ENCODE assay signal across 29 cellular contexts in genomic region chrX:6163761-6164160, GRCh38.
"Had no signal": no experiment of that assay in that cellular context is flagged by ENCODE, and none has a peak within 500 bp of the region (broad histone marks: within the 10 kb centered on the region; RNA-seq: fewer than 3 reads in every experiment).

No MANE protein-coding gene starts in this region.

- ATAC-seq: activated CD4-positive, alpha-beta T cell treated with anti-CD3 and anti-CD28 coated beads for 36 hours; activated T-helper 17 cell treated with anti-CD3 and anti-CD28 coated beads, Interleukin-2, amount 50 U/mL, for 72 hours; Panc1; Right ventricle myocardium inferior; T-cell had no signal

- H3K27ac ChIP-seq: SK-N-MC, WERI-Rb-1 had no signal

- H3K4me1 Mint-ChIP-seq: activated CD4-positive, alpha-beta memory T cell treated with anti-CD3 and anti-CD28 coated beads, Interleukin-2, amount 10 ng/mL, durations not matched to agents 7 days and 5 days; activated CD4-positive, alpha-beta T cell treated with anti-CD3 and anti-CD28 coated beads for 36 hours; activated T-helper 17 cell treated with anti-CD3 and anti-CD28 coated beads, Interleukin-2, amount 50 U/mL, for 72 hours; IgD-negative memory B cell; T-cell had no signal

- H3K36me3 ChIP-seq: WERI-Rb-1 had no signal

- H3K4me3 ChIP-seq: SK-N-MC had no signal

- H3K27me3 Mint-ChIP-seq: activated CD4-positive, alpha-beta memory T cell treated with anti-CD3 and anti-CD28 coated beads, Interleukin-2, amount 10 ng/mL, durations not matched to agents 7 days and 5 days; activated CD4-positive, alpha-beta T cell treated with anti-CD3 and anti-CD28 coated beads for 36 hours; activated naive CD8-positive, alpha-beta T cell; activated T-helper 17 cell treated with anti-CD3 and anti-CD28 coated beads, Interleukin-2, amount 50 U/mL, for 72 hours; IgD-negative memory B cell; T-cell had no signal

- DNase-seq: activated CD4-positive, alpha-beta memory T cell treated with anti-CD3 and anti-CD28 coated beads, Interleukin-2, amount 10 ng/mL, durations not matched to agents 7 days and 5 days; activated CD4-positive, alpha-beta T cell treated with anti-CD3 and anti-CD28 coated beads for 36 hours; activated CD4-positive, alpha-beta T cell treated with anti-CD3 and anti-CD28 coated beads, Interleukin-2, amount 50 U/mL, for 1 hour; activated gamma-delta T cell; activated naive CD4-positive, alpha-beta T cell treated with anti-CD3 and anti-CD28 coated beads for 36 hours; activated T-cell treated with anti-CD3 and anti-CD28 coated beads for 4 hours; activated T-cell treated with anti-CD3 and anti-CD28 coated beads, Interleukin-2, amount 50 U/mL, for 48 hours; amygdala; KG1; MM.1S; NCI-H1105; NCI-H1436; NCI-H1694 treated with DMSO at 0.1 percent for 48 hours; NCI-H2029 treated with DMSO at 0.1 percent for 48 hours; NCI-H2171; NCI-H2227 treated with DMSO at 0.1 percent for 48 hours; NCI-H446 treated with DMSO at 0.1 percent for 48 hours; NCI-H526; NCI-H774; OCI-M1; RPMI8226; T-cell; WERI-Rb-1 had no signal

- H3K36me3 Mint-ChIP-seq: activated naive CD8-positive, alpha-beta T cell; IgD-negative memory B cell; T-cell had no signal

- H3K27ac Mint-ChIP-seq: activated CD4-positive, alpha-beta memory T cell treated with anti-CD3 and anti-CD28 coated beads, Interleukin-2, amount 10 ng/mL, durations not matched to agents 7 days and 5 days; activated CD4-positive, alpha-beta T cell treated with anti-CD3 and anti-CD28 coated beads for 36 hours; activated naive CD4-positive, alpha-beta T cell treated with anti-CD3 and anti-CD28 coated beads for 36 hours; activated naive CD8-positive, alpha-beta T cell; activated T-helper 17 cell treated with anti-CD3 and anti-CD28 coated beads, Interleukin-2, amount 50 U/mL, for 72 hours; IgD-negative memory B cell; T-cell had no signal

- H3K9me3 Mint-ChIP-seq: activated CD4-positive, alpha-beta memory T cell treated with anti-CD3 and anti-CD28 coated beads, Interleukin-2, amount 10 ng/mL, durations not matched to agents 7 days and 5 days; activated naive CD4-positive, alpha-beta T cell treated with anti-CD3 and anti-CD28 coated beads for 36 hours; activated T-helper 17 cell treated with anti-CD3 and anti-CD28 coated beads, Interleukin-2, amount 50 U/mL, for 72 hours had no signal

- H3K4me3 Mint-ChIP-seq: activated CD4-positive, alpha-beta memory T cell treated with anti-CD3 and anti-CD28 coated beads, Interleukin-2, amount 10 ng/mL, durations not matched to agents 7 days and 5 days; activated CD4-positive, alpha-beta T cell treated with anti-CD3 and anti-CD28 coated beads for 36 hours; activated naive CD4-positive, alpha-beta T cell treated with anti-CD3 and anti-CD28 coated beads for 36 hours; activated naive CD8-positive, alpha-beta T cell; activated T-helper 17 cell treated with anti-CD3 and anti-CD28 coated beads, Interleukin-2, amount 50 U/mL, for 72 hours; IgD-negative memory B cell; T-cell had no signal
